ENCODE assay signal across 22 cellular contexts in the genomic region with DNA sequence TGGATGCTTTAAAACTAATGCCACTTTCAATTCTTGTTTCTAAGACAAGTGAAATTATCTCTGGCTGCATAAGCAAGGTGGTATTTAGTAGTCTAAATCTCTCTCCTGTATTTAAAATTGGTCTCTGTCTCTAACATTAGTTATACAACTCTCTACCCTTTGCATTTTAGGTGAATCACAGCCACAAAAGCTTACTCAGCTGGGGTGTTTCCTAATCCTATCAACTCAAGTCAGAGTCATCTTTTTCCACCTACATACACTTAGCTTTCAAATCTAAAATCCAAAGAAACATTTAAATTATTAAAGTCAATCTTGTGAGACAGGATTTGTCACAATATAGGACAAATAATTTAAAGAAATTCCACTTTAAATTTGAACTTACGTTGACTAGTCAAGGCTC.
"Had no signal": no experiment of that assay in that cellular context is flagged by ENCODE, and none has a peak within 500 bp of the region (broad histone marks: within the 10 kb centered on the region; RNA-seq: fewer than 3 reads in every experiment).

No MANE protein-coding gene starts in this region.

- H2AFZ ChIP-seq: neural progenitor cell had no signal

- H3K27me3 Mint-ChIP-seq: stimulated activated naive CD8-positive, alpha-beta T cell treated with anti-CD3 and anti-CD28 coated beads, Interleukin-15, amount 100 ng/mL, for 72 hours; type B pancreatic cell had no signal

- H3K9me3 ChIP-seq: heart right ventricle, left ventricle myocardium inferior, prostate gland, testis had no signal

- H3K4me1 ChIP-seq: heart right ventricle, left ventricle myocardium inferior, neural progenitor cell, prostate gland, testis had no signal

- H3K27ac Mint-ChIP-seq: activated T-cell treated with anti-CD3 and anti-CD28 coated beads, Interleukin-2, amount 50 U/mL, for 72 hours; neural progenitor cell; stimulated activated naive CD8-positive, alpha-beta T cell treated with anti-CD3 and anti-CD28 coated beads, Interleukin-15, amount 100 ng/mL, for 72 hours; type B pancreatic cell had no signal

- DNase-seq: activated CD4-positive, alpha-beta T cell treated with anti-CD3 and anti-CD28 coated beads, Interleukin-2, amount 50 U/mL, for 1 hour; activated CD8-positive, alpha-beta memory T cell treated with anti-CD3 and anti-CD28 coated beads, Interleukin-2, amount 50 U/mL, for 4 hours; activated effector memory CD4-positive, alpha-beta T cell treated with anti-CD3 and anti-CD28 coated beads, Interleukin-2, amount 50 U/mL, for 16 hours; activated naive CD4-positive, alpha-beta T cell treated with anti-CD3 and anti-CD28 coated beads, Interleukin-2, amount 50 U/mL, for 16 hours; activated T-cell treated with anti-CD3 and anti-CD28 coated beads, Interleukin-2, amount 50 U/mL, for 72 hours; aorta; cerebellar nuclear complex; cortex of kidney; effector CD4-positive, alpha-beta T cell; heart right ventricle; kidney glomerular epithelial cell; left ventricle myocardium inferior; right cardiac atrium; small intestine; stimulated activated CD4-positive, alpha-beta T cell treated with anti-CD3 and anti-CD28 coated beads, Interleukin-4, amount 100 ng/mL, for 1 hour; stimulated activated naive CD8-positive, alpha-beta T cell treated with anti-CD3 and anti-CD28 coated beads, Interleukin-15, amount 100 ng/mL, for 72 hours; testis had no signal

- ATAC-seq: activated CD4-positive, CD25-positive, alpha-beta regulatory T cell treated with anti-CD3 and anti-CD28 coated beads, Interleukin-2, amount 50 U/mL, for 24 hours; activated T-cell treated with anti-CD3 and anti-CD28 coated beads, Interleukin-2, amount 50 U/mL, for 72 hours; heart right ventricle; right cardiac atrium; SK-N-SH treated with all-trans-retinoic acid at 6 μM for 48 hours; stimulated activated naive CD8-positive, alpha-beta T cell treated with anti-CD3 and anti-CD28 coated beads, Interleukin-15, amount 100 ng/mL, for 72 hours had no signal

- H3K36me3 ChIP-seq: heart right ventricle, left ventricle myocardium inferior, neural progenitor cell, prostate gland had no signal

- H3K9me3 Mint-ChIP-seq: neural progenitor cell, type B pancreatic cell had no signal

- H3K27me3 ChIP-seq: heart right ventricle, neural progenitor cell, testis had no signal

- H3K9ac ChIP-seq: neural progenitor cell had no signal

- H3K4me1 Mint-ChIP-seq: stimulated activated naive CD8-positive, alpha-beta T cell treated with anti-CD3 and anti-CD28 coated beads, Interleukin-15, amount 100 ng/mL, for 72 hours had no signal

- H3K4me3 ChIP-seq: heart right ventricle, left ventricle myocardium inferior, neural progenitor cell, prostate gland, testis had no signal

- H3K4me2 ChIP-seq: neural progenitor cell had no signal

- H3K4me3 Mint-ChIP-seq: activated T-cell treated with anti-CD3 and anti-CD28 coated beads, Interleukin-2, amount 50 U/mL, for 72 hours; neural progenitor cell; stimulated activated naive CD8-positive, alpha-beta T cell treated with anti-CD3 and anti-CD28 coated beads, Interleukin-15, amount 100 ng/mL, for 72 hours; type B pancreatic cell had no signal

- H3K36me3 Mint-ChIP-seq: neural progenitor cell, type B pancreatic cell had no signal

- H3K27ac ChIP-seq: heart right ventricle, left ventricle myocardium inferior, neural progenitor cell, prostate gland, testis had no signal
